Comparison of ENCODE assay signal across 28 cellular contexts in genomic region chr14:94690896-94691657, GRCh38.
"Had no signal": no experiment of that assay in that cellular context is flagged by ENCODE, and none has a peak within 500 bp of the region (broad histone marks: within the 10 kb centered on the region; RNA-seq: fewer than 3 reads in every experiment).

No MANE protein-coding gene starts in this region.

- H3K27ac ChIP-seq: neural progenitor cell, neutrophil, pancreas, psoas muscle, right lobe of liver, skin epidermis, stomach, thoracic aorta, thyroid gland, tibial nerve, upper lobe of left lung, vagina had no signal

- H3K4me3 Mint-ChIP-seq: natural killer cell; nephron; stimulated activated effector memory CD8-positive, alpha-beta T cell treated with anti-CD3 and anti-CD28 coated beads, Interleukin-12 subunit alpha, Interleukin-12 subunit beta, amount 100 ng/mL, for 72 hours; stimulated activated naive B cell treated with anti-CD40 and anti-IgM and Interleukin-4, amounts not matched to agents 10 μg/mL and 1 μg/mL and 100 μg/mL, for 72 hours; stimulated activated naive CD8-positive, alpha-beta T cell treated with anti-CD3 and anti-CD28 coated beads, Interleukin-15, Interleukin-2, amounts not matched to agents 100 ng/mL and 50 ng/mL, for 24 hours had no signal

- H3K9me3 ChIP-seq: neutrophil, pancreas, psoas muscle, right lobe of liver, stomach, thoracic aorta, thyroid gland, tibial nerve, upper lobe of left lung, vagina had no signal

- H3K9me3 Mint-ChIP-seq: natural killer cell; nephron; neural progenitor cell; stimulated activated effector memory CD8-positive, alpha-beta T cell treated with anti-CD3 and anti-CD28 coated beads, Interleukin-12 subunit alpha, Interleukin-12 subunit beta, amount 100 ng/mL, for 72 hours; stimulated activated naive B cell treated with anti-CD40 and anti-IgM and Interleukin-4, amounts not matched to agents 10 μg/mL and 1 μg/mL and 100 μg/mL, for 72 hours; stimulated activated naive CD8-positive, alpha-beta T cell treated with anti-CD3 and anti-CD28 coated beads, Interleukin-15, Interleukin-2, amounts not matched to agents 100 ng/mL and 50 ng/mL, for 24 hours had no signal

- H3K36me3 ChIP-seq: neural progenitor cell, neutrophil, pancreas, right lobe of liver, stomach, thoracic aorta, thyroid gland, tibial nerve, upper lobe of left lung, vagina had no signal

- H3K27ac Mint-ChIP-seq: natural killer cell; nephron; neural progenitor cell; progenitor cell of endocrine pancreas; stimulated activated effector memory CD8-positive, alpha-beta T cell treated with anti-CD3 and anti-CD28 coated beads, Interleukin-12 subunit alpha, Interleukin-12 subunit beta, amount 100 ng/mL, for 72 hours; stimulated activated naive B cell treated with anti-CD40 and anti-IgM and Interleukin-4, amounts not matched to agents 10 μg/mL and 1 μg/mL and 100 μg/mL, for 72 hours; stimulated activated naive CD8-positive, alpha-beta T cell treated with anti-CD3 and anti-CD28 coated beads, Interleukin-15, Interleukin-2, amounts not matched to agents 100 ng/mL and 50 ng/mL, for 24 hours had no signal

- H3K27me3 ChIP-seq: pancreas, right lobe of liver, thyroid gland, tibial nerve, upper lobe of left lung, vagina had no signal

- H3K4me3 ChIP-seq: neural progenitor cell, pancreas, psoas muscle, right lobe of liver, skin epidermis, smooth muscle cell, stomach, thoracic aorta, thyroid gland, tibial nerve, upper lobe of left lung, vagina had no signal

- H3K4me1 Mint-ChIP-seq: natural killer cell had no signal

- H3K4me1 ChIP-seq: pancreas, psoas muscle, right lobe of liver, vagina had no signal

- DNase-seq: naive thymus-derived CD4-positive, alpha-beta T cell; natural killer cell; occipital lobe; pancreas; psoas muscle; right cardiac atrium; right lobe of liver; stimulated activated CD4-positive, alpha-beta T cell treated with anti-CD3 and anti-CD28 coated beads, Interleukin-15, amount 100 ng/mL, for 24 hours; stimulated activated CD4-positive, alpha-beta T cell treated with anti-CD3 and anti-CD28 coated beads, Interleukin-2, amount 100 ng/mL, for 24 hours; stimulated activated CD4-positive, alpha-beta T cell treated with anti-CD3 and anti-CD28 coated beads, Interleukin-2, amount 100 ng/mL, for 48 hours; stimulated activated CD4-positive, alpha-beta T cell treated with anti-CD3 and anti-CD28 coated beads, Interleukin-4, amount 100 ng/mL, for 24 hours; stimulated activated naive B cell treated with anti-CD40 and anti-IgM and Interleukin-4, amounts not matched to agents 10 μg/mL and 1 μg/mL and 100 μg/mL, for 72 hours; stimulated activated naive CD4-positive, alpha-beta T cell treated with Interleukin-2 at 50 U/mL for 16 hours; stomach; thyroid gland; trophoblast cell; upper lobe of left lung had no signal

- H2AFZ ChIP-seq: neural progenitor cell had no signal

- H3K36me3 Mint-ChIP-seq: naive thymus-derived CD4-positive, alpha-beta T cell; natural killer cell; neural progenitor cell; stimulated activated effector memory CD8-positive, alpha-beta T cell treated with anti-CD3 and anti-CD28 coated beads, Interleukin-12 subunit alpha, Interleukin-12 subunit beta, amount 100 ng/mL, for 72 hours; stimulated activated naive B cell treated with anti-CD40 and anti-IgM and Interleukin-4, amounts not matched to agents 10 μg/mL and 1 μg/mL and 100 μg/mL, for 72 hours had no signal

- H3K4me2 ChIP-seq: smooth muscle cell had no signal

- ATAC-seq: naive thymus-derived CD4-positive, alpha-beta T cell; natural killer cell; pancreas; psoas muscle; right cardiac atrium; right lobe of liver; stimulated activated effector memory CD8-positive, alpha-beta T cell treated with anti-CD3 and anti-CD28 coated beads, Interleukin-12 subunit alpha, Interleukin-12 subunit beta, amount 100 ng/mL, for 72 hours; stimulated activated naive B cell treated with anti-CD40 and anti-IgM and Interleukin-4, amounts not matched to agents 10 μg/mL and 1 μg/mL and 100 μg/mL, for 72 hours had no signal
